Comparison of ENCODE assay signal across 18 cellular contexts in the genomic region with DNA sequence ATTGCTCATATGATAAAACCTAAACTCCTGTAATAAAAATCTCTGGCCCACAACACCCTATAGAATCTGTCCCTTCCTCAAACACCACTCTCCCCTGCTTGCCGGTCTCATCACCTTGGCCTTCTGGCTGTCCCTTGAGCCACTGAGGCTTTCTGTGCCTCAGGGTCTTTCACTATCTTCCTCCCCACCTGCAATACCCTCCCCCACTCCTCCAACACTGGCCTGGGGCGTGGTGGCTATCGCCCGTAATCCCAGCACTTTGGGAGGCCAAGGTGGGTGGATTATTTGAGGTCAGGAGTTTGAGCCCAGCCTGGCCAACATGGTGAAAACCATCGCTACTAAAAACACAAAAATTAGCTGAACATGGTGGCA. TPM values are rescaled to one million over a fixed set of nuclear protein-coding genes. Genes with fewer than 3 reads are reported as not detected.
DNase-seq lines count a peak whose midpoint lies in the region; ATAC-seq, FAIRE-seq and TF ChIP-seq lines count a peak whose summit lies in the region.
"Had no signal": no experiment of that assay in that cellular context is flagged by ENCODE, and none has a peak within 500 bp of the region (broad histone marks: within the 10 kb centered on the region; RNA-seq: fewer than 3 reads in every experiment).

No MANE protein-coding gene starts in this region.

- WGBS in GM12878 (ENCODE audit: insufficient coverage, insufficient replicate concordance, low lambda C conversion rate, missing lambda C conversion rate) = 70% methylated on average over 5 of the region's 5 CpGs

- TF ChIP-seq CTCF in MM.1S (IDR thresholded peaks at IDR 0.05; ENCODE audit: low read length) = no peak
- no peak for TF ChIP-seq CTCF in GM12878 (IDR thresholded peaks at IDR 0.05 in 2 of 3, conservative IDR thresholded peaks at IDR 0.05 in 1 of 3; ENCODE audit: control insufficient read depth in 2 of 3, extremely low read depth in 1 of 3, insufficient read depth in 1 of 3, low read depth in 3 of 3, low read length in 3 of 3)
- no peak for TF ChIP-seq CTCF in nephron progenitor cell (IDR thresholded peaks at IDR 0.05)

- SMC1A ChIA-PET in GM12878 (lab: Charles Lee; ENCODE audit: uncharacterized antibody, unreplicated experiment) = interaction anchor here (1.2 to 17.6 kb wide), 5 partner anchors 7 to 172 kb away, joined by 3 to 811 read pairs (median 13); a partner anchor contains a TSS

- no peaks in the 10 kb centered on the region for H3K36me3 ChIP-seq in CD4-positive, alpha-beta memory T cell (ENCODE audit: insufficient read depth, low read length)
- H3K36me3 ChIP-seq in MM.1S (replicated peaks; ENCODE audit: insufficient read depth, low read length) (no peaks in the 10 kb centered on the region), GM12878 (ENCODE audit: control insufficient read depth in 2 of 2, insufficient read depth in 2 of 2, low read length in 1 of 2) (no peaks in the 10 kb centered on the region)

- no peak for DNase-seq in CD4-positive, alpha-beta memory T cell
- no peak for DNase-seq in MM.1S
- DNase-seq in GM12878 (ENCODE audit: low read depth, low spot score) = no peak
- no peak for DNase-seq in nephron progenitor cell
- DNase-seq in NCI-H526 treated with DMSO at 0.1 percent for 48 hours (lab: John Stamatoyannopoulos, UW) = no peak
- no peak for DNase-seq in left colon
- DNase-seq: GF-D8; glutamatergic neuron; GM23248; NCI-H187; NCI-H774; stimulated activated CD4-positive, alpha-beta T cell treated with anti-CD3 and anti-CD28 coated beads, Interleukin-4, amount 100 ng/mL, for 1 hour; stimulated activated naive CD4-positive, alpha-beta T cell; WERI-Rb-1 had no signal

- no peaks in the 10 kb centered on the region for H3K27me3 Mint-ChIP-seq in CD4-positive, alpha-beta memory T cell
- H3K27me3 Mint-ChIP-seq in nephron progenitor cell (ENCODE audit: low read depth, poor library complexity) = peaks cover 8% of the 10 kb centered on the region

- H3K27ac Mint-ChIP-seq in CD4-positive, alpha-beta memory T cell = peak overlapping the region; percentile 91 to 98 (median 96)
- no peak overlapping the region for H3K27ac Mint-ChIP-seq in nephron progenitor cell

- TF ChIP-seq POLR2A in GM12878 (IDR thresholded peaks at IDR 0.05; ENCODE audit: low read depth, low read length) = no peak

- H3F3A ChIP-seq in MM.1S (ENCODE audit: insufficient read depth, low read length) = peaks cover 72% of the 10 kb centered on the region

- peaks cover 0 to 17% of the 10 kb centered on the region in 2 donors for H3K36me3 Mint-ChIP-seq in CD4-positive, alpha-beta memory T cell
- no peaks in the 10 kb centered on the region for H3K36me3 Mint-ChIP-seq in nephron progenitor cell (ENCODE audit: low read depth)

- no peak overlapping the region for H3K9ac ChIP-seq in MM.1S (ENCODE audit: low read length)
- no peak overlapping the region; the same call in 1 of the 2 replicates for H3K9ac ChIP-seq in GM12878 (ENCODE audit: control insufficient read depth, insufficient read depth, low read length)
- H3K9ac ChIP-seq: GM23248 had no signal

- peak overlapping the region; percentile 5 to 97 (median 82) for H3K4me3 Mint-ChIP-seq in CD4-positive, alpha-beta memory T cell
- peak overlapping the region; percentile 24 for H3K4me3 Mint-ChIP-seq in nephron progenitor cell

- no peaks in the 10 kb centered on the region for H4K20me1 ChIP-seq in MM.1S (ENCODE audit: insufficient read depth, low read length)
- H4K20me1 ChIP-seq in GM12878 (ENCODE audit: control insufficient read depth, insufficient read depth) = no peaks in the 10 kb centered on the region

- H3K79me2 ChIP-seq in MM.1S (ENCODE audit: low read length) (peaks cover 38% of the 10 kb centered on the region), GM12878 (ENCODE audit: control insufficient read depth, insufficient read depth, low read length) (peaks cover 37% of the 10 kb centered on the region)

- H3K4me2 ChIP-seq in MM.1S (ENCODE audit: low read depth, low read length) (no peak overlapping the region), GM12878 (ENCODE audit: control insufficient read depth, insufficient read depth) (no peak overlapping the region)

- no peaks in the 10 kb centered on the region for H3K9me3 ChIP-seq in CD4-positive, alpha-beta memory T cell (ENCODE audit: control insufficient read depth in 1 of 2, low read length in 2 of 2)
- H3K9me3 ChIP-seq in MM.1S (replicated peaks; ENCODE audit: insufficient read depth, low read length) (no peaks in the 10 kb centered on the region), GM12878 (replicated peaks; ENCODE audit: control insufficient read depth, insufficient read depth, low read length) (no peaks in the 10 kb centered on the region)

- no peaks in the 10 kb centered on the region for H3K9me2 ChIP-seq in MM.1S (replicated peaks; ENCODE audit: insufficient read depth, low read length)

- RAD21 ChIA-PET in GM12878 (lab: Charles Lee; ENCODE audit: unreplicated experiment) = interaction anchor here (0.9 to 25.2 kb wide), 8 partner anchors 1 to 394 kb away, joined by 3 to 1186 read pairs (median 6); a partner anchor contains a TSS

- no peak overlapping the region for H3K4me3 ChIP-seq in CD4-positive, alpha-beta memory T cell (ENCODE audit: low read length in 2 of 2)
- H3K4me3 ChIP-seq in MM.1S (ENCODE audit: low read length) (no peak overlapping the region), GM12878 (no peak overlapping the region)
- H3K4me3 ChIP-seq: GM23248 had no signal

- peaks cover 46 to 87% (median 68%) of the 10 kb centered on the region in 4 donors for H3K4me1 Mint-ChIP-seq in CD4-positive, alpha-beta memory T cell
- peaks cover 71% of the 10 kb centered on the region for H3K4me1 Mint-ChIP-seq in nephron progenitor cell

- in situ Hi-C loops in GM12878 (cut with MboI) = no loop called here

- POLR2A ChIA-PET in CD4-positive, alpha-beta memory T cell (lab: Charles Lee; ENCODE audit: partially characterized antibody) = interaction anchor here (0.7 to 24.9 kb wide), 15 partner anchors 2 to 1029 kb away, joined by 3 to 1342 read pairs (median 5); a partner anchor contains a TSS
- POLR2A ChIA-PET in GM12878 (lab: Charles Lee) = interaction anchor here (0.5 to 17.5 kb wide), 9 partner anchors 10 to 869 kb away, joined by 3 to 602 read pairs (median 6); a partner anchor contains a TSS

- no peaks in the 10 kb centered on the region for H3K27me3 ChIP-seq in CD4-positive, alpha-beta memory T cell (ENCODE audit: insufficient read depth, low read length)
- H3K27me3 ChIP-seq in MM.1S (replicated peaks; ENCODE audit: insufficient read depth, low read length) (no peaks in the 10 kb centered on the region), GM12878 (replicated peaks in 1 of 2; ENCODE audit: control insufficient read depth in 2 of 2, insufficient read depth in 2 of 2, low read length in 1 of 2) (no peaks in the 10 kb centered on the region)

- intact Hi-C loops in CD4-positive, alpha-beta memory T cell (cut with micrococcal nuclease) = no loop called here
- intact Hi-C loops in GM12878 (cut with micrococcal nuclease; ENCODE audit: unreplicated experiment) = no loop called here
- intact Hi-C loops in left colon (cut with DNase I, micrococcal nuclease) = loop anchor here in 1 of 2 donors (10.0 kb wide), 1 partner anchor 166 kb away; no protein-coding TSS in a partner anchor

- no peak for TF ChIP-seq EP300 in GM12878 (IDR thresholded peaks at IDR 0.05; ENCODE audit: borderline replicate concordance in 1 of 2, control insufficient read depth in 1 of 2, low read depth in 2 of 2, low read length in 2 of 2)

- no peak for TF ChIP-seq RAD21 in GM12878 (IDR thresholded peaks at IDR 0.05; ENCODE audit: insufficient read depth, low read depth, low read length)

- no peak overlapping the region for H2AFZ ChIP-seq in MM.1S (ENCODE audit: low read length)
- H2AFZ ChIP-seq in GM12878 (ENCODE audit: control insufficient read depth, low read depth, low read length) = no peak overlapping the region
- H2AFZ ChIP-seq: GM23248 had no signal

- H3K4me1 ChIP-seq in CD4-positive, alpha-beta memory T cell (ENCODE audit: insufficient read depth, low read length) = peaks cover 75% of the 10 kb centered on the region
- H3K4me1 ChIP-seq in MM.1S (ENCODE audit: low read length) (peaks cover 75% of the 10 kb centered on the region), GM12878 (ENCODE audit: control insufficient read depth, insufficient read depth, low read length) (peaks cover 79% of the 10 kb centered on the region)

- no TSS peak for BruUV-seq in GM12878 (replicated peaks; lab: Mats Ljungman, UMichigan)

- H3K9me3 Mint-ChIP-seq in CD4-positive, alpha-beta memory T cell = no peaks in the 10 kb centered on the region
- H3K9me3 Mint-ChIP-seq in nephron progenitor cell = no peaks in the 10 kb centered on the region

- CTCF ChIA-PET in CD4-positive, alpha-beta memory T cell (lab: Charles Lee; ENCODE audit: partially characterized antibody) = interaction anchor here (2.1 to 36.4 kb wide), 6 partner anchors 0 to 146 kb away, joined by 7 to 1908 read pairs (median 210); a partner anchor contains a TSS
- CTCF ChIA-PET in GM12878 (lab: Yijun Ruan, JAX) = interaction anchor here (1.0 to 25.9 kb wide), 6 partner anchors 3 to 172 kb away, joined by 3 to 1288 read pairs (median 10); a partner anchor contains a TSS

- ATAC-seq in GM12878 = no peak
- ATAC-seq in left colon = no peak
- ATAC-seq in HG02763 (IDR thresholded peaks at IDR 0.05; ENCODE audit: unreplicated experiment) = no peak

- FAIRE-seq in GM12878 (lab: Jason Lieb, UNC) = no peak

- peak overlapping the region; percentile 81 for H3K27ac ChIP-seq in CD4-positive, alpha-beta memory T cell (ENCODE audit: low read depth, low read length)
- H3K27ac ChIP-seq in MM.1S (ENCODE audit: low read length) = peak overlapping the region; percentile 94; the same call in 1 of the 2 replicates
- H3K27ac ChIP-seq in GM12878 (ENCODE audit: control insufficient read depth, insufficient read depth) = peak overlapping the region; percentile 96
- H3K27ac ChIP-seq: GM23248, WERI-Rb-1 had no signal

RNA-seq across cellular contexts. Expression of a gene that starts 3.3 kb away (rescaled TPM):
- total RNA-seq in CD4-positive, alpha-beta memory T cell = 100 to 1,000 TPM; 234 to 247 TPM
- polyA plus RNA-seq in CD4-positive, alpha-beta memory T cell = 100 to 1,000 TPM in 1 of 2 donors, 10 to 100 TPM in 1; 72.5 to 125 TPM
- 239 and 258 TPM in 2 replicates for total RNA-seq in GM12878 (2013; cell fraction: nucleolus; rRNA removed)
- total RNA-seq in GM12878 (2014; rRNA removed) (70.9 and 77.3 TPM in 2 replicates), GM12878 (2014; rRNA removed; fragmentation: Illumina TruSeq; extraction: Trizol) (68.1 and 70.9 TPM in 2 replicates), GM12878 (2021) (313 and 327 TPM in 2 replicates), left colon (10 to 100 TPM; 84.8 to 96.9 TPM)
- 88.8 TPM for polyA plus RNA-seq in GM12878 (2011; ENCODE audit: low read depth)
- polyA plus RNA-seq in GM12878 (2011; rRNA removed) (54.2 and 107 TPM in 2 replicates), GM12878 (2014; fragmentation: Illumina TruSeq; extraction: Trizol) (39.6 and 132 TPM in 2 replicates), GM12878 (2014; fragmentation: Nextera tagmentation; extraction: Ambion mirVana) (10 to 100 TPM in 1 of 2 experiments, 1 to 10 TPM in 1; 3.4 to 11.5 TPM), GM12878 (2014; rRNA removed) (134 and 172 TPM in 2 replicates), GM12878 (2016; fragmentation: Nextera tagmentation; extraction: Ambion mirVana) (10 to 100 TPM; 53.4 to 74.3 TPM)
- 137 and 141 TPM in 2 replicates for polyA plus RNA-seq in GM12878 (2011; cell fraction: cytosol; rRNA removed)
- 436 and 515 TPM in 2 replicates for polyA plus RNA-seq in GM12878 (2011; cell fraction: nucleus; rRNA removed)
- polyA plus RNA-seq in GM12878 (2012) = 170 and 175 TPM in 2 replicates
- polyA minus RNA-seq in GM12878 (2011; rRNA and poly(A)+ RNA removed) = 134 and 177 TPM in 2 replicates
- polyA minus RNA-seq in GM12878 (2011; cell fraction: cytosol; rRNA and poly(A)+ RNA removed) = 98.8 and 103 TPM in 2 replicates
- 80.9 and 166 TPM in 2 replicates for polyA minus RNA-seq in GM12878 (2011; cell fraction: nucleus; rRNA and poly(A)+ RNA removed)

RNA-seq across cellular contexts. Expression of a gene that starts 29.9 kb away (rescaled TPM):
- not detected for total RNA-seq in CD4-positive, alpha-beta memory T cell
- polyA plus RNA-seq in CD4-positive, alpha-beta memory T cell = not detected
- not detected in 2 replicates for total RNA-seq in GM12878 (2013; cell fraction: nucleolus; rRNA removed)
- total RNA-seq in GM12878 (2014; rRNA removed) (not detected in 2 replicates), GM12878 (2014; rRNA removed; fragmentation: Illumina TruSeq; extraction: Trizol) (not detected in 2 replicates), GM12878 (2021) (not detected in 2 replicates), left colon (not detected)
- polyA plus RNA-seq in GM12878 (2011; ENCODE audit: low read depth) = not detected
- polyA plus RNA-seq in GM12878 (2011; rRNA removed) (0.03 TPM in 1 of 2 replicates, not detected in the other), GM12878 (2014; fragmentation: Illumina TruSeq; extraction: Trizol) (not detected in 2 replicates), GM12878 (2014; fragmentation: Nextera tagmentation; extraction: Ambion mirVana) (not detected), GM12878 (2014; rRNA removed) (not detected in 2 replicates), GM12878 (2016; fragmentation: Nextera tagmentation; extraction: Ambion mirVana) (under 1 TPM; 0.05 to 0.09 TPM)
- polyA plus RNA-seq in GM12878 (2011; cell fraction: cytosol; rRNA removed) = not detected in 2 replicates
- not detected in 2 replicates for polyA plus RNA-seq in GM12878 (2011; cell fraction: nucleus; rRNA removed)
- not detected in 2 replicates for polyA plus RNA-seq in GM12878 (2012)
- not detected in 2 replicates for polyA minus RNA-seq in GM12878 (2011; rRNA and poly(A)+ RNA removed)
- polyA minus RNA-seq in GM12878 (2011; cell fraction: cytosol; rRNA and poly(A)+ RNA removed) = not detected in 2 replicates
- polyA minus RNA-seq in GM12878 (2011; cell fraction: nucleus; rRNA and poly(A)+ RNA removed) = not detected in 2 replicates
- total RNA-seq: cardiac septum, GM23248, kidney epithelial cell, myocyte had no signal
- polyA plus RNA-seq: GM23248 had no signal

RNA-seq across cellular contexts. Expression of a gene that starts 34.0 kb away (rescaled TPM):
- total RNA-seq in CD4-positive, alpha-beta memory T cell = under 1 TPM; 0.23 to 0.39 TPM
- not detected for polyA plus RNA-seq in CD4-positive, alpha-beta memory T cell
- 0.47 and 0.61 TPM in 2 replicates for total RNA-seq in GM12878 (2013; cell fraction: nucleolus; rRNA removed)
- not detected in 2 replicates for total RNA-seq in GM12878 (2014; rRNA removed)
- total RNA-seq in GM12878 (2014; rRNA removed; fragmentation: Illumina TruSeq; extraction: Trizol) = not detected in 2 replicates
- total RNA-seq in GM12878 (2021) = not detected in 2 replicates
- not detected for polyA plus RNA-seq in GM12878 (2011; ENCODE audit: low read depth)
- not detected in 2 replicates for polyA plus RNA-seq in GM12878 (2011; rRNA removed)
- not detected in 2 replicates for polyA plus RNA-seq in GM12878 (2011; cell fraction: cytosol; rRNA removed)
- polyA plus RNA-seq in GM12878 (2011; cell fraction: nucleus; rRNA removed) = 0.16 and 0.76 TPM in 2 replicates
- polyA plus RNA-seq in GM12878 (2012) = 0.20 and 0.32 TPM in 2 replicates
- not detected in 2 replicates for polyA plus RNA-seq in GM12878 (2014; fragmentation: Illumina TruSeq; extraction: Trizol)
- not detected for polyA plus RNA-seq in GM12878 (2014; fragmentation: Nextera tagmentation; extraction: Ambion mirVana)
- polyA plus RNA-seq in GM12878 (2014; rRNA removed) = not detected in 2 replicates
- not detected for polyA plus RNA-seq in GM12878 (2016; fragmentation: Nextera tagmentation; extraction: Ambion mirVana)
- 0.29 TPM in 1 of 2 replicates, not detected in the other for polyA minus RNA-seq in GM12878 (2011; rRNA and poly(A)+ RNA removed)
- polyA minus RNA-seq in GM12878 (2011; cell fraction: cytosol; rRNA and poly(A)+ RNA removed) = not detected in 2 replicates
- not detected in 2 replicates for polyA minus RNA-seq in GM12878 (2011; cell fraction: nucleus; rRNA and poly(A)+ RNA removed)
- total RNA-seq in left colon = under 1 TPM in 1 of 2 donors, not detected in 1; 0.40 TPM
- total RNA-seq: GM23248, kidney epithelial cell, myocyte had no signal
- polyA plus RNA-seq: GM23248 had no signal

RNA-seq across cellular contexts. Expression of a gene that starts 47.8 kb away (rescaled TPM):
- total RNA-seq in CD4-positive, alpha-beta memory T cell = not detected
- polyA plus RNA-seq in CD4-positive, alpha-beta memory T cell = not detected
- not detected in 2 replicates for total RNA-seq in GM12878 (2013; cell fraction: nucleolus; rRNA removed)
- total RNA-seq in GM12878 (2014; rRNA removed) = 0.11 TPM in 1 of 2 replicates, not detected in the other
- not detected in 2 replicates for total RNA-seq in GM12878 (2014; rRNA removed; fragmentation: Illumina TruSeq; extraction: Trizol)
- not detected in 2 replicates for total RNA-seq in GM12878 (2021)
- polyA plus RNA-seq in GM12878 (2011; ENCODE audit: low read depth) = not detected
- polyA plus RNA-seq in GM12878 (2011; rRNA removed) = not detected in 2 replicates
- polyA plus RNA-seq in GM12878 (2011; cell fraction: cytosol; rRNA removed) = not detected in 2 replicates
- polyA plus RNA-seq in GM12878 (2011; cell fraction: nucleus; rRNA removed) = 0.16 and 0.24 TPM in 2 replicates
- polyA plus RNA-seq in GM12878 (2012) = not detected in 2 replicates
- polyA plus RNA-seq in GM12878 (2014; fragmentation: Illumina TruSeq; extraction: Trizol) = not detected in 2 replicates
- under 1 TPM in 1 of 2 experiments, not detected in 1; 0.02 TPM for polyA plus RNA-seq in GM12878 (2014; fragmentation: Nextera tagmentation; extraction: Ambion mirVana)
- 0.04 TPM in 1 of 2 replicates, not detected in the other for polyA plus RNA-seq in GM12878 (2014; rRNA removed)
- polyA plus RNA-seq in GM12878 (2016; fragmentation: Nextera tagmentation; extraction: Ambion mirVana) = not detected
- not detected in 2 replicates for polyA minus RNA-seq in GM12878 (2011; rRNA and poly(A)+ RNA removed)
- polyA minus RNA-seq in GM12878 (2011; cell fraction: cytosol; rRNA and poly(A)+ RNA removed) = not detected in 2 replicates
- polyA minus RNA-seq in GM12878 (2011; cell fraction: nucleus; rRNA and poly(A)+ RNA removed) = not detected in 2 replicates
- total RNA-seq in left colon = under 1 TPM in 1 of 2 donors, not detected in 1; 0.15 TPM
- total RNA-seq: GM23248, kidney epithelial cell, myocyte had no signal
- polyA plus RNA-seq: GM23248 had no signal

RNA-seq across cellular contexts. Expression of a gene that starts 53.3 kb away (rescaled TPM):
- total RNA-seq in CD4-positive, alpha-beta memory T cell = under 1 TPM; 0.11 to 0.26 TPM
- polyA plus RNA-seq in CD4-positive, alpha-beta memory T cell = not detected
- 0.37 and 0.65 TPM in 2 replicates for total RNA-seq in GM12878 (2013; cell fraction: nucleolus; rRNA removed)
- total RNA-seq in GM12878 (2014; rRNA removed) (0.28 TPM in 1 of 2 replicates, not detected in the other), GM12878 (2014; rRNA removed; fragmentation: Illumina TruSeq; extraction: Trizol) (0.09 TPM in 1 of 2 replicates, not detected in the other), GM12878 (2021) (not detected in 2 replicates), left colon (under 1 TPM in 1 of 2 donors, not detected in 1; 0.82 TPM)
- polyA plus RNA-seq in GM12878 (2011; ENCODE audit: low read depth) = 0.31 TPM
- polyA plus RNA-seq in GM12878 (2011; rRNA removed) (0.05 and 0.29 TPM in 2 replicates), GM12878 (2014; fragmentation: Illumina TruSeq; extraction: Trizol) (0.04 TPM in 1 of 2 replicates, not detected in the other), GM12878 (2014; fragmentation: Nextera tagmentation; extraction: Ambion mirVana) (not detected), GM12878 (2014; rRNA removed) (0.04 and 0.22 TPM in 2 replicates), GM12878 (2016; fragmentation: Nextera tagmentation; extraction: Ambion mirVana) (under 1 TPM in 1 of 2 experiments, not detected in 1; 0.71 TPM)
- polyA plus RNA-seq in GM12878 (2011; cell fraction: cytosol; rRNA removed) = 0.12 and 0.25 TPM in 2 replicates
- polyA plus RNA-seq in GM12878 (2011; cell fraction: nucleus; rRNA removed) = 0.19 and 0.30 TPM in 2 replicates
- polyA plus RNA-seq in GM12878 (2012) = 0.41 and 0.60 TPM in 2 replicates
- polyA minus RNA-seq in GM12878 (2011; rRNA and poly(A)+ RNA removed) = 0.41 TPM in 1 of 2 replicates, not detected in the other
- polyA minus RNA-seq in GM12878 (2011; cell fraction: cytosol; rRNA and poly(A)+ RNA removed) = not detected in 2 replicates
- 0.36 TPM in 1 of 2 replicates, not detected in the other for polyA minus RNA-seq in GM12878 (2011; cell fraction: nucleus; rRNA and poly(A)+ RNA removed)
- total RNA-seq: GM23248, myocyte had no signal
- polyA plus RNA-seq: GM23248 had no signal
